In the genomic region with DNA sequence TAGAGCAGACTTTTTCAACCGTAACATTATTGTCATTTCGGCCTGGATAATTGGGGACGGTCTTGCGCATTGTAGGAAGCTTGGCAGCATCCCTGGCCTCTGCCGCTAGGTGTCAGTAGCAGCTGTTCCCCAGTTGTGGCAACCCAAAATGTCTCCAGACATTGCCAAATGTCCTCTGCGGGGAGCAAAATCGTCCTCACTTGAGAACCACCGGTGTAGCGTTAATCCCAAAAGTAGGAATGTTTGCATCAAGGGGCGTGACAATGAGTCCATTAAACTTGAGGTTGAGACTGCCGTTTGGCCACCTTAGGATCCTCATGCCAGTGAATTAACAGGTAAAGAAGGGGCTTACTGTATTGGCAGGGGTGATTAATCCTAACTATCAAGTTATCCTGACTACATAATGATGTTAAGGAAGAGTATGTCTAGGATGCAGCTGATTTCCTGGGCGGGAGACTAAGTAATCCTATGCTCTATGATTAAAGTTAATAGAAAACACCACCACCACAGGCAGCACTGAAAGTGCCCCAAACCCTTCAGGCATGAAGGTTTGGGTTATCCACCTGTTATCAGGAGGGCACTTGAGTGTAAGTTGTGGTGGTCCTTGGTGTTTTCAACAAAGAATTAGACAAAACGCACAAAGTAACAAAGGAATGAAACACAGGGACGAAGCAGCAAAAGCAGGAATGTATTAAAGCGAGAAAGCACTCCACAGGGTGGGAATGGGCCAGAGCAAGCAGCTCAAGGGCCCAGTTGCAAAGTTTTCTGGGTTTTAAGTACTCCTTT, we compare ENCODE assay signal across 8 cellular contexts.
DNase-seq lines count a peak whose midpoint lies in the region; ATAC-seq and TF ChIP-seq lines count a peak whose summit lies in the region.

No MANE protein-coding gene starts in this region.

- peak; percentile 98 for TF ChIP-seq CTCF in DOHH2 (IDR thresholded peaks at IDR 0.05; ENCODE audit: low read depth, low read length, poor library complexity, severe bottlenecking)

- peak overlapping the region; percentile 56 for H3K4me2 ChIP-seq in DOHH2 (ENCODE audit: low read length)

- H3F3A ChIP-seq in DOHH2 (ENCODE audit: control insufficient read depth, insufficient read depth): no peaks in the 10 kb centered on the region; the same call in 1 of the 2 replicates

- peaks cover 5% of the 10 kb centered on the region; the same call in 1 of the 2 replicates for H3K9me3 ChIP-seq in DOHH2 (ENCODE audit: control insufficient read depth, insufficient read depth, low read length)

- ATAC-seq in HG02642 (IDR thresholded peaks at IDR 0.05; ENCODE audit: poor library complexity, unreplicated experiment): peak; percentile 41
- no peak for ATAC-seq in HG03159 (IDR thresholded peaks at IDR 0.05; ENCODE audit: unreplicated experiment)

- no peaks in the 10 kb centered on the region for H4K20me1 ChIP-seq in DOHH2 (ENCODE audit: control insufficient read depth, insufficient read depth, low read depth, low read length)

- peak; percentile 68 for DNase-seq in NCI-H345 (lab: John Stamatoyannopoulos, UW)
- DNase-seq in activated CD4-positive, CD25-positive, alpha-beta regulatory T cell treated with anti-CD3 and anti-CD28 coated beads, Interleukin-2, amount 50 U/mL, for 72 hours: peak; percentile 82
- DNase-seq in central memory CD4-positive, alpha-beta T cell: peak; percentile 73
- DNase-seq in kidney glomerular epithelial cell (lab: John Stamatoyannopoulos, UW): peak; percentile 48
- DNase-seq in stimulated activated CD4-positive, alpha-beta T cell treated with anti-CD3 and anti-CD28 coated beads, Interleukin-2, amount 100 ng/mL, for 48 hours: peak; percentile 80 to 81

- no peaks in the 10 kb centered on the region for H3K36me3 ChIP-seq in DOHH2 (ENCODE audit: control insufficient read depth, low read length)

- H3K4me1 ChIP-seq in DOHH2 (ENCODE audit: control insufficient read depth, low read length): peaks cover 19% of the 10 kb centered on the region

- no peak overlapping the region for H3K27ac ChIP-seq in DOHH2 (ENCODE audit: low read depth, low read length)

- H3K9me2 ChIP-seq in DOHH2 (replicated peaks; ENCODE audit: control insufficient read depth, low read length): no peaks in the 10 kb centered on the region

- peaks cover under 1% of the 10 kb centered on the region for H3K79me2 ChIP-seq in DOHH2 (ENCODE audit: control insufficient read depth, low read length)

- peak overlapping the region; percentile 46 for H3K4me3 ChIP-seq in DOHH2 (ENCODE audit: low read length)

- H3K27me3 ChIP-seq in DOHH2 (ENCODE audit: control insufficient read depth, low read length): no peaks in the 10 kb centered on the region
